8 cellular contexts compared by ENCODE assay signal in the genomic region with DNA sequence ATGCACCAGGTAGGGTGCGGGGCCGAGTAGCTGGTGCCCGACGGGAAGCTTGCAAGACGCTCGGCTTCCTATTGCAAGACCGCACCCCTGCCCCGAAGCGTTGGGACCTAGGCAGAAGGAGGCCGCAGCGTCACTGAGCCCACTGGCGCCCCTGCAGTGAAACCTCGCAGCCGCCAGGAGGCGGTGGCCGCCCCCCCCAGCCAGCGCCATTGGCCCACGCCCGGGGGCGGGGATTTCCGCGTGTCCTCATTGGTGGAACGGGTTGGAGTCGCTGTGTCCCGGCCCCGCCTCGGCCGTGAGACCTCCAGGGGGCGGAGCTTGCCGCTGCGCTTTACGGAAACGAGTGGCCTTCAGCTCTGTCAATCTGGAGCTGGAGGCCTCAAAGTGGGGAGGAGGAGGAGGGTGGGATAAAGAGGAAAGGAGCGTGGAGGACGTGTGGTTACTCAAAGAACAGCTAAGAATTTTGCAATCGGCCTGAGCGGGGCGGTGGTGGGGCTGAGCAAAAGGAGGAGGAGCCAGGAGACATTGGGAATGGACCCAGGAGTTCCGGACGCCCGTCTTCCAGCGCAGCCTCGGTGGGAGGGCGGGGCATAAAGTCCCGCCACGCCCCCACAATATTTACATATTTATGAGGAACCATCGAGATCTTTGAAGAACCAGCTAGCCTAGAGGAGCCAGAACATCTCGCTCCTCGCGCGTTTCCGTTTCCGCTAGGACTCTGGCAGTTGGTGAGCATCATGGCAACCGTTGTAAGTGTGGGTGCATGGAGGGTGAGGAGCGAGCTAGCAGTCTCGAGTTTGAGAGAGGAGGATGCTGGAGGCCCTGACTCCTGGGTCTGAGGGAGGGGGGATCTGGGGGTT. TPM values are rescaled to one million over a fixed set of nuclear protein-coding genes. Genes with fewer than 3 reads are reported as not detected.
DNase-seq lines count a peak whose midpoint lies in the region; TF ChIP-seq lines count a peak whose summit lies in the region.

A gene (minus strand): TSS at position 135 of the 860 bp plus-strand sequence. CDS start 197 bp downstream, outside the sequence.
A gene (plus strand): TSS at position 713 of the 860 bp plus-strand sequence. CDS start 25 bp downstream, at position 738.

- H3K9me3 ChIP-seq in SK-N-SH (no peaks in the 10 kb centered on the region), testis (no peaks in the 10 kb centered on the region)

- H3K4me2 ChIP-seq in SK-N-SH, result peak within 1 kb of the TSS; percentile 100

- no peak for TF ChIP-seq RAD21 in SK-N-SH (IDR thresholded peaks at IDR 0.05; ENCODE audit: low read length)

- H3K4me3 ChIP-seq in GM06990 (replicated peaks; ENCODE audit: low read depth, low read length) (peak within 1 kb of the TSS; percentile 93), NB4 (ENCODE audit: low read depth, low read length) (peak within 1 kb of the TSS; percentile 95), SK-N-SH (ENCODE audit: low read depth in 2 of 2, low read length in 1 of 2) (peak within 1 kb of the TSS; percentile 74 to 99), testis (peak within 1 kb of the TSS; percentile 67 to 78)

- H3K4me1 ChIP-seq in SK-N-SH (ENCODE audit: control insufficient read depth in 1 of 2, insufficient read depth in 2 of 2, low read depth in 1 of 2, low read length in 1 of 2), result peaks cover 0 to 17% of the 10 kb centered on the region in 2 experiments; a peak in 1 of 4 replicates
- H3K4me1 ChIP-seq in testis, result peaks cover 32% of the 10 kb centered on the region

- H3F3A ChIP-seq in SK-N-SH (replicated peaks; ENCODE audit: insufficient read depth), result peaks cover 8% of the 10 kb centered on the region

- H3K4me3 Mint-ChIP-seq in HFFc6, result peak within 1 kb of the TSS; percentile 99
- peak within 1 kb of the TSS; percentile 98 for H3K4me3 Mint-ChIP-seq in activated naive CD4-positive, alpha-beta T cell treated with anti-CD3 and anti-CD28 coated beads, Interleukin-2, amount 50 U/mL, for 24 hours

- H3K27ac ChIP-seq in SK-N-SH (ENCODE audit: low read depth in 2 of 2, low read length in 1 of 2) (peak within 1 kb of the TSS; percentile 82 to 86), testis (peak within 1 kb of the TSS; percentile 92 to 93)

- H2AFZ ChIP-seq in SK-N-SH (ENCODE audit: low read depth), result peak within 1 kb of the TSS; percentile 69

- no peak; a peak in 1 of 4 replicates for TF ChIP-seq EP300 in SK-N-SH (IDR thresholded peaks at IDR 0.05; ENCODE audit: borderline replicate concordance in 1 of 2, low read depth in 1 of 2, low read length in 1 of 2)

- DNase-seq in GM06990 (ENCODE audit: extremely low read depth, insufficient read length) (peak; percentile 100), HFFc6 (peak; percentile 99), NB4 (ENCODE audit: low read depth) (peak; percentile 99), SK-N-SH (peak; percentile 99), globus pallidus (ENCODE audit: low spot score) (peak; percentile 100), occipital lobe (lab: John Stamatoyannopoulos, UW) (peak; percentile 99), testis (peak; percentile 99)

- peak within 1 kb of the TSS; percentile 96 for H3K9ac ChIP-seq in SK-N-SH

- H3K27me3 ChIP-seq in GM06990 (replicated peaks; ENCODE audit: control insufficient read depth, insufficient read depth, low read length) (no peaks in the 10 kb centered on the region), SK-N-SH (ENCODE audit: insufficient read depth) (no peaks in the 10 kb centered on the region), testis (no peaks in the 10 kb centered on the region)

- peak; percentile 98 for TF ChIP-seq CTCF in GM06990 (IDR thresholded peaks at IDR 0.05; ENCODE audit: insufficient read depth, low read length, poor library complexity, severe bottlenecking)
- peak; percentile 99 for TF ChIP-seq CTCF in HFFc6 (IDR thresholded peaks at IDR 0.05)
- peak; percentile 55 for TF ChIP-seq CTCF in NB4 (IDR thresholded peaks at IDR 0.05; ENCODE audit: low read depth, low read length)
- peak; percentile 81 for TF ChIP-seq CTCF in SK-N-SH (IDR thresholded peaks at IDR 0.05)
- TF ChIP-seq CTCF in testis (IDR thresholded peaks at IDR 0.05), result peak; percentile 98 to 99 (median 99)

- no peaks in the 10 kb centered on the region for H3K9me3 Mint-ChIP-seq in HFFc6
- no peaks in the 10 kb centered on the region for H3K9me3 Mint-ChIP-seq in activated naive CD4-positive, alpha-beta T cell treated with anti-CD3 and anti-CD28 coated beads, Interleukin-2, amount 50 U/mL, for 24 hours

- no peaks in the 10 kb centered on the region for H4K20me1 ChIP-seq in SK-N-SH (ENCODE audit: insufficient read depth)

- TF ChIP-seq POLR2A in NB4 (IDR thresholded peaks at IDR 0.05; ENCODE audit: extremely low read depth, insufficient read length) (peak; percentile 95), testis (IDR thresholded peaks at IDR 0.05) (no peak)

- H3K36me3 Mint-ChIP-seq in HFFc6 (ENCODE audit: low read depth), result peaks cover 29% of the 10 kb centered on the region
- H3K36me3 Mint-ChIP-seq in activated naive CD4-positive, alpha-beta T cell treated with anti-CD3 and anti-CD28 coated beads, Interleukin-2, amount 50 U/mL, for 24 hours, result peaks cover 10% of the 10 kb centered on the region

- intact Hi-C loops in testis (cut with DNase I; ENCODE audit: low total_unique reads), result no loop called here

- CTCF ChIA-PET in SK-N-SH (lab: Yijun Ruan, JAX), result interaction anchor here (0.6 to 6.2 kb wide), 26 partner anchors 10 to 213 kb away, joined by 3 to 54 read pairs (median 5); a partner anchor contains a TSS

- H3K27me3 Mint-ChIP-seq in HFFc6 (ENCODE audit: insufficient read depth), result peaks cover 2% of the 10 kb centered on the region; the same call in 1 of the 2 replicates
- no peaks in the 10 kb centered on the region for H3K27me3 Mint-ChIP-seq in activated naive CD4-positive, alpha-beta T cell treated with anti-CD3 and anti-CD28 coated beads, Interleukin-2, amount 50 U/mL, for 24 hours

- peaks cover 87% of the 10 kb centered on the region for H3K79me2 ChIP-seq in SK-N-SH (ENCODE audit: insufficient read depth)

- POLR2A ChIA-PET in SK-N-SH (lab: Yijun Ruan, JAX), result interaction anchor here (0.5 to 1.1 kb wide), 4 partner anchors 10 to 343 kb away, joined by 3 to 5 read pairs (median 3); no protein-coding TSS in a partner anchor

- H3K4me1 Mint-ChIP-seq in HFFc6 (ENCODE audit: low read depth), result peaks cover 38% of the 10 kb centered on the region
- peaks cover 50% of the 10 kb centered on the region for H3K4me1 Mint-ChIP-seq in activated naive CD4-positive, alpha-beta T cell treated with anti-CD3 and anti-CD28 coated beads, Interleukin-2, amount 50 U/mL, for 24 hours

- H3K9me2 ChIP-seq in SK-N-SH, result no peaks in the 10 kb centered on the region

- peak within 1 kb of the TSS; percentile 95 for H3K27ac Mint-ChIP-seq in HFFc6
- H3K27ac Mint-ChIP-seq in activated naive CD4-positive, alpha-beta T cell treated with anti-CD3 and anti-CD28 coated beads, Interleukin-2, amount 50 U/mL, for 24 hours, result peak within 1 kb of the TSS; percentile 98

- WGBS in SK-N-SH (ENCODE audit: low lambda C conversion rate), result under 1% methylated on average over 42 of the region's 56 CpGs
- WGBS in testis, 2 donors, result 0% methylated on average over 20 to 32 of the region's 56 CpGs

- H3K36me3 ChIP-seq in GM06990 (ENCODE audit: control insufficient read depth, insufficient read depth, low read length) (peaks cover 2% of the 10 kb centered on the region; the same call in 1 of the 2 replicates), SK-N-SH (replicated peaks in 1 of 2; ENCODE audit: control insufficient read depth in 1 of 2, insufficient read depth in 2 of 2, low read length in 1 of 2) (peaks cover 0 to 9% of the 10 kb centered on the region in 2 experiments), testis (ENCODE audit: low read depth, missing control alignments) (no peaks in the 10 kb centered on the region)

TF ChIP-seq in SK-N-SH, 30 proteins besides CTCF, POLR2A, EP300 and RAD21 (continues in another document):
- TF ChIP-seq POLR2AphosphoS5 (IDR thresholded peaks at IDR 0.05; ENCODE audit: low read depth, low read length) (peak; percentile 97), CHD2 (IDR thresholded peaks at IDR 0.05; ENCODE audit: low read length, partially characterized antibody) (peak; percentile 78), RFX5 (IDR thresholded peaks at IDR 0.05; ENCODE audit: low read length) (peak; percentile 53; the same call in 1 of the 2 replicates), EZH2phosphoT487 (IDR thresholded peaks at IDR 0.05; ENCODE audit: borderline replicate concordance, low read depth) (no peak), MXI1 (IDR thresholded peaks at IDR 0.05; ENCODE audit: low read depth, low read length) (peak; percentile 87), GABPA (IDR thresholded peaks at IDR 0.05; ENCODE audit: low read depth) (peak; percentile 95), RXRA (IDR thresholded peaks at IDR 0.05; ENCODE audit: borderline replicate concordance, low read depth) (no peak)
- TF ChIP-seq, protein P1, sequence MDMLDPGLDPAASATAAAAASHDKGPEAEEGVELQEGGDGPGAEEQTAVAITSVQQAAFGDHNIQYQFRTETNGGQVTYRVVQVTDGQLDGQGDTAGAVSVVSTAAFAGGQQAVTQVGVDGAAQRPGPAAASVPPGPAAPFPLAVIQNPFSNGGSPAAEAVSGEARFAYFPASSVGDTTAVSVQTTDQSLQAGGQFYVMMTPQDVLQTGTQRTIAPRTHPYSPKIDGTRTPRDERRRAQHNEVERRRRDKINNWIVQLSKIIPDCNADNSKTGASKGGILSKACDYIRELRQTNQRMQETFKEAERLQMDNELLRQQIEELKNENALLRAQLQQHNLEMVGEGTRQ (IDR thresholded peaks at IDR 0.05; ENCODE audit: borderline replicate concordance, low read depth, low read length), result no peak

RNA-seq across cellular contexts. Expression of the first gene that starts in this region (rescaled TPM):
- total RNA-seq in HFFc6 (2021; fragmentation: NEBNext Ultra II Directional; extraction: Animal tissue kit (Norgen Biotek cat#: 25700)), result 10 to 100 TPM; 76.0 to 90.8 (median 87.5) TPM
- 24.1 and 25.3 TPM in 2 replicates for polyA plus RNA-seq in SK-N-SH (2012; rRNA removed)
- 12.9 and 18.2 TPM in 2 replicates for polyA plus RNA-seq in SK-N-SH (2012; cell fraction: cytosol; rRNA removed)
- 69.6 and 71.7 TPM in 2 replicates for polyA plus RNA-seq in SK-N-SH (2012; cell fraction: nucleus; rRNA removed)
- 14.2 TPM for total RNA-seq in occipital lobe
- total RNA-seq in testis, result 10 to 100 TPM; 21.1 to 23.6 TPM
- polyA plus RNA-seq in testis (ENCODE audit: insufficient read depth, low read depth, low replicate concordance), result 13.8 TPM

RNA-seq across cellular contexts. Expression of the second gene that starts in this region (rescaled TPM):
- 100 to 1,000 TPM; 131 to 161 (median 159) TPM for total RNA-seq in HFFc6 (2021; fragmentation: NEBNext Ultra II Directional; extraction: Animal tissue kit (Norgen Biotek cat#: 25700))
- polyA plus RNA-seq in SK-N-SH (2012; rRNA removed), result 411 and 459 TPM in 2 replicates
- polyA plus RNA-seq in SK-N-SH (2012; cell fraction: cytosol; rRNA removed), result 196 and 298 TPM in 2 replicates
- polyA plus RNA-seq in SK-N-SH (2012; cell fraction: nucleus; rRNA removed), result 340 and 467 TPM in 2 replicates
- total RNA-seq in occipital lobe, result 81.4 TPM
- 100 to 1,000 TPM; 299 to 395 TPM for total RNA-seq in testis
- polyA plus RNA-seq in testis (ENCODE audit: insufficient read depth, low read depth, low replicate concordance), result 528 TPM

Comparison
In these comparisons a context has a peak if more than half of its experiments do, and no peak if none do; other contexts are left out.
1. Peak in every context shown above with its lines: DNase-seq, H3K4me3 ChIP-seq and H3K27ac ChIP-seq.